ENCODE assay signal across 9 cellular contexts in genomic region chr17:17723354-17724261, GRCh38. TPM values are rescaled to one million over a fixed set of nuclear protein-coding genes. Genes with fewer than 3 reads are reported as not detected.
DNase-seq lines count a peak whose midpoint lies in the region; ATAC-seq and TF ChIP-seq lines count a peak whose summit lies in the region.
"Had no signal": no experiment of that assay in that cellular context is flagged by ENCODE, and none has a peak within 500 bp of the region (broad histone marks: within the 10 kb centered on the region; RNA-seq: fewer than 3 reads in every experiment).

No MANE protein-coding gene starts in this region.

- POLR2A ChIA-PET in activated CD4-positive, alpha-beta memory T cell treated with anti-CD3 and anti-CD28 coated beads, Interleukin-2, amount 10 ng/mL, durations not matched to agents 7 days and 5 days (lab: Charles Lee): interaction anchor here (0.6 to 1.2 kb wide), 2 partner anchors 41 to 47 kb away, joined by 3 to 4 read pairs; no protein-coding TSS in a partner anchor
- POLR2A ChIA-PET in naive thymus-derived CD8-positive, alpha-beta T cell (lab: Charles Lee): interaction anchor here (0.6 to 1.5 kb wide), 7 partner anchors 9 to 228 kb away, joined by 3 to 12 read pairs (median 4); no protein-coding TSS in a partner anchor

- no peak for TF ChIP-seq POLR2A in vagina (IDR thresholded peaks at IDR 0.05)

- H3K27me3 ChIP-seq in esophagus (ENCODE audit: control insufficient read depth in 1 of 2, insufficient read depth in 2 of 2, low read length in 2 of 2) (no peaks in the 10 kb centered on the region), vagina (no peaks in the 10 kb centered on the region)

- TF ChIP-seq CTCF in CD14-positive monocyte (IDR thresholded peaks at IDR 0.05) (no peak), vagina (IDR thresholded peaks at IDR 0.05) (no peak)

- intact Hi-C loops in CD14-positive monocyte (cut with micrococcal nuclease) (no loop called here), vagina (cut with DNase I) (no loop called here)

- peaks cover 41% of the 10 kb centered on the region for H3K4me1 Mint-ChIP-seq in CD14-positive monocyte
- peaks cover 22% of the 10 kb centered on the region for H3K4me1 Mint-ChIP-seq in activated CD4-positive, alpha-beta memory T cell treated with anti-CD3 and anti-CD28 coated beads, Interleukin-2, amount 10 ng/mL, durations not matched to agents 7 days and 5 days
- H3K4me1 Mint-ChIP-seq in naive thymus-derived CD8-positive, alpha-beta T cell: peaks cover 38 to 72% (median 50%) of the 10 kb centered on the region in 4 donors

- H3K4me3 Mint-ChIP-seq in CD14-positive monocyte: peak overlapping the region; percentile 75 to 87
- peak overlapping the region; percentile 70 for H3K4me3 Mint-ChIP-seq in activated CD4-positive, alpha-beta memory T cell treated with anti-CD3 and anti-CD28 coated beads, Interleukin-2, amount 10 ng/mL, durations not matched to agents 7 days and 5 days
- H3K4me3 Mint-ChIP-seq in naive thymus-derived CD8-positive, alpha-beta T cell: peak overlapping the region; percentile 87 to 96 (median 92)

- peaks cover 45 to 55% (median 53%) of the 10 kb centered on the region in 3 donors for H3K27me3 Mint-ChIP-seq in CD14-positive monocyte (ENCODE audit: low read depth in 3 of 3)
- peaks cover 45% of the 10 kb centered on the region for H3K27me3 Mint-ChIP-seq in activated CD4-positive, alpha-beta memory T cell treated with anti-CD3 and anti-CD28 coated beads, Interleukin-2, amount 10 ng/mL, durations not matched to agents 7 days and 5 days
- peaks cover 0 to 11% (median 1%) of the 10 kb centered on the region in 5 donors for H3K27me3 Mint-ChIP-seq in naive thymus-derived CD8-positive, alpha-beta T cell

- ATAC-seq in HG03354 (IDR thresholded peaks at IDR 0.05; ENCODE audit: poor library complexity, severe bottlenecking, unreplicated experiment) (peak; percentile 35), HG03565 (IDR thresholded peaks at IDR 0.05; ENCODE audit: unreplicated experiment) (no peak), HG02678 (IDR thresholded peaks at IDR 0.05; ENCODE audit: unreplicated experiment) (no peak)
- peak; percentile 47 to 64 for ATAC-seq in naive thymus-derived CD8-positive, alpha-beta T cell
- ATAC-seq: HCT116 had no signal

- H3K27ac Mint-ChIP-seq in CD14-positive monocyte: peak overlapping the region in 1 of 7 donors; percentile 60
- H3K27ac Mint-ChIP-seq in activated CD4-positive, alpha-beta memory T cell treated with anti-CD3 and anti-CD28 coated beads, Interleukin-2, amount 10 ng/mL, durations not matched to agents 7 days and 5 days: no peak overlapping the region
- peak overlapping the region in 7 of 10 donors; percentile 28 to 94 (median 80) for H3K27ac Mint-ChIP-seq in naive thymus-derived CD8-positive, alpha-beta T cell

- H3K9me3 ChIP-seq in esophagus (ENCODE audit: control insufficient read depth in 2 of 2, insufficient read depth in 1 of 2, low read depth in 1 of 2, low read length in 1 of 2): no peaks in the 10 kb centered on the region
- H3K9me3 ChIP-seq in vagina: no peaks in the 10 kb centered on the region

- peak overlapping the region; percentile 31 to 49 for H3K4me3 ChIP-seq in esophagus (ENCODE audit: low read depth in 1 of 2, low read length in 2 of 2)
- H3K4me3 ChIP-seq in vagina: peak overlapping the region; percentile 56 to 60

- H3K4me1 ChIP-seq in esophagus (ENCODE audit: control insufficient read depth in 2 of 2, insufficient read depth in 2 of 2, low read length in 1 of 2): peaks cover 17 to 52% of the 10 kb centered on the region in 2 donors
- peaks cover 59% of the 10 kb centered on the region for H3K4me1 ChIP-seq in vagina

- H3K27ac ChIP-seq in esophagus (ENCODE audit: low read depth in 2 of 2, low read length in 1 of 2) (peak overlapping the region in 1 of 2 donors; percentile 48), vagina (peak overlapping the region; percentile 69)

- WGBS in esophagus, 2 donors: 1 to 11% methylated on average over 100 to 103 of the region's 103 CpGs

- CTCF ChIA-PET in activated CD4-positive, alpha-beta memory T cell treated with anti-CD3 and anti-CD28 coated beads, Interleukin-2, amount 10 ng/mL, durations not matched to agents 7 days and 5 days (lab: Charles Lee): no interaction called here

- H3K36me3 Mint-ChIP-seq in CD14-positive monocyte: peaks cover 38 to 39% of the 10 kb centered on the region in 2 donors
- peaks cover 10% of the 10 kb centered on the region for H3K36me3 Mint-ChIP-seq in activated CD4-positive, alpha-beta memory T cell treated with anti-CD3 and anti-CD28 coated beads, Interleukin-2, amount 10 ng/mL, durations not matched to agents 7 days and 5 days (ENCODE audit: low read depth)
- H3K36me3 Mint-ChIP-seq in naive thymus-derived CD8-positive, alpha-beta T cell: no peaks in the 10 kb centered on the region

- H3K9me3 Mint-ChIP-seq in CD14-positive monocyte: peaks cover 0 to 19% (median 9%) of the 10 kb centered on the region in 7 donors
- H3K9me3 Mint-ChIP-seq in activated CD4-positive, alpha-beta memory T cell treated with anti-CD3 and anti-CD28 coated beads, Interleukin-2, amount 10 ng/mL, durations not matched to agents 7 days and 5 days: no peaks in the 10 kb centered on the region
- no peaks in the 10 kb centered on the region for H3K9me3 Mint-ChIP-seq in naive thymus-derived CD8-positive, alpha-beta T cell

- H3K36me3 ChIP-seq in esophagus (ENCODE audit: control insufficient read depth in 2 of 2, insufficient read depth in 2 of 2, low read length in 1 of 2) (no peaks in the 10 kb centered on the region), vagina (no peaks in the 10 kb centered on the region)

- DNase-seq in CD14-positive monocyte (ENCODE audit: low spot score) (no peak), vagina (ENCODE audit: extremely low spot score in 2 of 2) (no peak)
- no peak for DNase-seq in activated CD4-positive, alpha-beta memory T cell treated with anti-CD3 and anti-CD28 coated beads, Interleukin-2, amount 10 ng/mL, durations not matched to agents 7 days and 5 days
- peak in 6 of 10 donors; percentile 18 to 42 (median 34) for DNase-seq in naive thymus-derived CD8-positive, alpha-beta T cell

RNA-seq across cellular contexts. Expression of gene RAI1, which starts 42.4 kb away (rescaled TPM):
- 1 to 10 TPM in 1 of 2 donors, under 1 TPM in 1; 0.89 to 1.5 TPM for polyA plus RNA-seq in CD14-positive monocyte
- 10 to 100 TPM; 16.7 TPM for total RNA-seq in activated CD4-positive, alpha-beta memory T cell treated with anti-CD3 and anti-CD28 coated beads, Interleukin-2, amount 10 ng/mL, durations not matched to agents 7 days and 5 days
- 10 to 100 TPM; 10.7 to 14.4 TPM for polyA plus RNA-seq in esophagus
- 10 to 100 TPM; 33.8 to 35.2 TPM for total RNA-seq in naive thymus-derived CD8-positive, alpha-beta T cell
- polyA plus RNA-seq in naive thymus-derived CD8-positive, alpha-beta T cell: 1 to 10 TPM; 1.5 to 4.0 (median 2.3) TPM
- 29.2 TPM for total RNA-seq in vagina

Comparison
In these comparisons a context has a peak if more than half of its experiments do, and no peak if none do; other contexts are left out.
1. DNase-seq: peak in naive thymus-derived CD8-positive, alpha-beta T cell (6 of 10); none in CD14-positive monocyte (single experiment), activated CD4-positive, alpha-beta memory T cell treated with anti-CD3 and anti-CD28 coated beads, Interleukin-2, amount 10 ng/mL, durations not matched to agents 7 days and 5 days (single experiment) and vagina (0 of 2).
2. ATAC-seq: peak in HG03354 (single experiment) and naive thymus-derived CD8-positive, alpha-beta T cell (2 of 2); none in HG03565 (single experiment) and HG02678 (single experiment).
3. Peak in every context shown above with its lines, with median percentiles within 50 percentile points of each other: H3K4me3 Mint-ChIP-seq.